In the genomic region with DNA sequence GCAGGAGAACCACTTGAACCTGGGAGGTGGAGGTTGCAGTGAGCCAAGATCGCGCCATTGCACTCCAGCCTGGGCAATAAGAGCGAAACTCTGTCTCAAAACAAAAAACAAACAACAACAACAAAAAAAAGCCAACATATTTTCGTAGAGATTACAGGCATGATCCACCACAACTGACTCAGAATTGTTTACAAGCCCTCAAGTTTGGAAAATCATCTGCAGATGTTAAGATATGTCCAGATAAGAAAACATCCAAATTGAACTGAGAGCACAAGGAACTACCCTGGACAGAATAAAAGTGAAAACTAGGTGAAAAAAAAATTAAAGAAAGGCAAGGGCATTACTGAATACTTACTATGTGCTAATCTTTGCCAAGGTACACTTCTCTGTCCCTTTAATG, we compare ENCODE assay signal across 16 cellular contexts.
DNase-seq lines count a peak whose midpoint lies in the region; ATAC-seq and TF ChIP-seq lines count a peak whose summit lies in the region.
"Had no signal": no experiment of that assay in that cellular context is flagged by ENCODE, and none has a peak within 500 bp of the region (broad histone marks: within the 10 kb centered on the region; RNA-seq: fewer than 3 reads in every experiment).

No MANE protein-coding gene starts in this region.

- DNase-seq in ascending aorta (ENCODE audit: low spot score in 2 of 2) (no peak), foreskin fibroblast (peak; percentile 32 to 71), SIG-M5 treated with dmso at 0.1 percent for 504 hours (lab: John Stamatoyannopoulos, UW; ENCODE audit: unreplicated experiment) (no peak)
- DNase-seq in activated CD4-positive, alpha-beta T cell treated with anti-CD3 and anti-CD28 coated beads, Interleukin-2, amount 50 U/mL, for 1 hour = no peak
- DNase-seq in activated T-cell treated with anti-CD3 and anti-CD28 coated beads, Interleukin-2, amount 50 U/mL, for 48 hours = no peak
- DNase-seq: DMS 273 treated with DMSO at 0.1 percent for 48 hours, H9, NCI-H1436, NCI-H2081, NCI-H524 treated with DMSO at 0.1 percent for 48 hours, OCI-M1, RPMI8226, SJCRH30 had no signal

- intact Hi-C loops in ascending aorta (cut with DNase I) = loop anchor here (2.0 to 10.0 kb wide), 4 partner anchors 205 to 787 kb away; no protein-coding TSS in a partner anchor

- H3K9me3 ChIP-seq in ascending aorta = no peaks in the 10 kb centered on the region
- H3K9me3 ChIP-seq: SJCRH30 had no signal

- H3K4me3 ChIP-seq in ascending aorta (no peak overlapping the region), foreskin fibroblast (ENCODE audit: low read depth in 1 of 2, low read length in 2 of 2) (no peak overlapping the region), rectal smooth muscle tissue (ENCODE audit: low read length) (no peak overlapping the region)
- H3K4me3 ChIP-seq: BLaER1 treated with 17β-estradiol and CSF1 and Interleukin-3, amounts not matched to agents 10 nM and 100 nM; SJCRH30 had no signal

- H3K4me1 ChIP-seq in ascending aorta (peaks cover 0 to 2% of the 10 kb centered on the region in 2 donors), rectal smooth muscle tissue (ENCODE audit: control insufficient read depth, insufficient read depth, low read length) (peaks cover 6% of the 10 kb centered on the region)
- H3K4me1 ChIP-seq: SJCRH30 had no signal

- no peak for TF ChIP-seq CTCF in ascending aorta (IDR thresholded peaks at IDR 0.05)
- no peak for TF ChIP-seq CTCF in foreskin fibroblast (IDR thresholded peaks at IDR 0.05; ENCODE audit: low read depth, low read length)

- no peak overlapping the region for H3K9ac ChIP-seq in rectal smooth muscle tissue (ENCODE audit: low read length)
- H3K9ac ChIP-seq: BLaER1 treated with 17β-estradiol and CSF1 and Interleukin-3, amounts not matched to agents 10 nM and 100 nM had no signal

- H3K27ac ChIP-seq in ascending aorta = peak overlapping the region; percentile 45 to 66
- H3K27ac ChIP-seq in rectal smooth muscle tissue (ENCODE audit: low read depth, low read length) = peak overlapping the region; percentile 82
- H3K27ac ChIP-seq: BLaER1 treated with 17β-estradiol and CSF1 and Interleukin-3, amounts not matched to agents 10 nM and 100 nM; SJCRH30 had no signal

- no peaks in the 10 kb centered on the region for H3K27me3 ChIP-seq in ascending aorta
- no peaks in the 10 kb centered on the region for H3K27me3 ChIP-seq in rectal smooth muscle tissue (ENCODE audit: control insufficient read depth, insufficient read depth, low read length)
- H3K27me3 ChIP-seq: BLaER1 treated with 17β-estradiol and CSF1 and Interleukin-3, amounts not matched to agents 10 nM and 100 nM; SJCRH30 had no signal

- H3K36me3 ChIP-seq in ascending aorta (no peaks in the 10 kb centered on the region), rectal smooth muscle tissue (ENCODE audit: control insufficient read depth, insufficient read depth, low read length) (no peaks in the 10 kb centered on the region)
- H3K36me3 ChIP-seq: BLaER1 treated with 17β-estradiol and CSF1 and Interleukin-3, amounts not matched to agents 10 nM and 100 nM; SJCRH30 had no signal

- ATAC-seq in GM19397 (IDR thresholded peaks at IDR 0.05; ENCODE audit: unreplicated experiment) = no peak

Comparison
In these comparisons a context has a peak if more than half of its experiments do, and no peak if none do; other contexts are left out.
1. DNase-seq: peak in foreskin fibroblast (2 of 2); none in ascending aorta (0 of 2), SIG-M5 treated with dmso at 0.1 percent for 504 hours (single experiment), activated CD4-positive, alpha-beta T cell treated with anti-CD3 and anti-CD28 coated beads, Interleukin-2, amount 50 U/mL, for 1 hour (single experiment) and activated T-cell treated with anti-CD3 and anti-CD28 coated beads, Interleukin-2, amount 50 U/mL, for 48 hours (0 of 2).